In the genomic region with DNA sequence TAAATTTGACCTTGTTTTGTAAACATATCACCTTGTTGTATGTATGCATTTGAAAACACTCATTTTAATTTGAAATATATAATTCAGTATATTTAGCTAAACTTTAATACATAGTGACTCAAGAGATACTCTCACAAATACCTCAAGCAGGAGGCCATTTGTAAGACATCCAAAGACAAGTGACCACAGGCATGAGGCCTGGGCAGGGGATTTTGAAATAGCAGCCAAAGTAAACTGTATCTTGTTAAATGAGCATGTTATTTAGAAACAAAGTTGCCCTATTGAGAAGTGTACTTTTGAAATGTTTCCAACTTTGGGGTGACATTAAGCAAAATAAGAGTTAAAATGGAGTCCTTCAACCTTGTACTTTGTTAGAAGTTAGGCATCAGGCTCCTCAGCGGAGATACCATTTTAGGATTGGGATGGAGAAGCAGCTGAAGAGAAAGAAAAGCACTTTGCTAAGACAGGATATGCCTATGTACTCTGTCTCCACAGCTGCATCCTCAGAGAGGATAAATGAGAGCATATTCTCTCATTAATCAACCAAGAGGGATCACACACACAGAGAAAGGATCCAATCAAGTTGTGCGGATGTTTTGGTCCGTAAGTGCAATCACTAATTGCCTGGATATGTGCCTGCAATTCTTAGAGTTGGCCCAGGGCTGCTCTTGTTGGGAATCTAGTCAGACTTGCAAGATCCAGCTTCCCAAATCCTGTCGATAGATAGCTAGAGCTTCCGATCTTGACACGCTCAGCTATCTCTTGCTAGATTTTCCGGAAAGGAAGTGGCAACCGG, we compare ENCODE assay signal across 1 cellular context.
TF ChIP-seq lines count a peak whose summit lies in the region.

No MANE protein-coding gene starts in this region.

TF ChIP-seq in GM23338, 12 proteins besides CTCF, POLR2A, EP300 and RAD21 (continued from another document):
- TF ChIP-seq, protein P1, sequence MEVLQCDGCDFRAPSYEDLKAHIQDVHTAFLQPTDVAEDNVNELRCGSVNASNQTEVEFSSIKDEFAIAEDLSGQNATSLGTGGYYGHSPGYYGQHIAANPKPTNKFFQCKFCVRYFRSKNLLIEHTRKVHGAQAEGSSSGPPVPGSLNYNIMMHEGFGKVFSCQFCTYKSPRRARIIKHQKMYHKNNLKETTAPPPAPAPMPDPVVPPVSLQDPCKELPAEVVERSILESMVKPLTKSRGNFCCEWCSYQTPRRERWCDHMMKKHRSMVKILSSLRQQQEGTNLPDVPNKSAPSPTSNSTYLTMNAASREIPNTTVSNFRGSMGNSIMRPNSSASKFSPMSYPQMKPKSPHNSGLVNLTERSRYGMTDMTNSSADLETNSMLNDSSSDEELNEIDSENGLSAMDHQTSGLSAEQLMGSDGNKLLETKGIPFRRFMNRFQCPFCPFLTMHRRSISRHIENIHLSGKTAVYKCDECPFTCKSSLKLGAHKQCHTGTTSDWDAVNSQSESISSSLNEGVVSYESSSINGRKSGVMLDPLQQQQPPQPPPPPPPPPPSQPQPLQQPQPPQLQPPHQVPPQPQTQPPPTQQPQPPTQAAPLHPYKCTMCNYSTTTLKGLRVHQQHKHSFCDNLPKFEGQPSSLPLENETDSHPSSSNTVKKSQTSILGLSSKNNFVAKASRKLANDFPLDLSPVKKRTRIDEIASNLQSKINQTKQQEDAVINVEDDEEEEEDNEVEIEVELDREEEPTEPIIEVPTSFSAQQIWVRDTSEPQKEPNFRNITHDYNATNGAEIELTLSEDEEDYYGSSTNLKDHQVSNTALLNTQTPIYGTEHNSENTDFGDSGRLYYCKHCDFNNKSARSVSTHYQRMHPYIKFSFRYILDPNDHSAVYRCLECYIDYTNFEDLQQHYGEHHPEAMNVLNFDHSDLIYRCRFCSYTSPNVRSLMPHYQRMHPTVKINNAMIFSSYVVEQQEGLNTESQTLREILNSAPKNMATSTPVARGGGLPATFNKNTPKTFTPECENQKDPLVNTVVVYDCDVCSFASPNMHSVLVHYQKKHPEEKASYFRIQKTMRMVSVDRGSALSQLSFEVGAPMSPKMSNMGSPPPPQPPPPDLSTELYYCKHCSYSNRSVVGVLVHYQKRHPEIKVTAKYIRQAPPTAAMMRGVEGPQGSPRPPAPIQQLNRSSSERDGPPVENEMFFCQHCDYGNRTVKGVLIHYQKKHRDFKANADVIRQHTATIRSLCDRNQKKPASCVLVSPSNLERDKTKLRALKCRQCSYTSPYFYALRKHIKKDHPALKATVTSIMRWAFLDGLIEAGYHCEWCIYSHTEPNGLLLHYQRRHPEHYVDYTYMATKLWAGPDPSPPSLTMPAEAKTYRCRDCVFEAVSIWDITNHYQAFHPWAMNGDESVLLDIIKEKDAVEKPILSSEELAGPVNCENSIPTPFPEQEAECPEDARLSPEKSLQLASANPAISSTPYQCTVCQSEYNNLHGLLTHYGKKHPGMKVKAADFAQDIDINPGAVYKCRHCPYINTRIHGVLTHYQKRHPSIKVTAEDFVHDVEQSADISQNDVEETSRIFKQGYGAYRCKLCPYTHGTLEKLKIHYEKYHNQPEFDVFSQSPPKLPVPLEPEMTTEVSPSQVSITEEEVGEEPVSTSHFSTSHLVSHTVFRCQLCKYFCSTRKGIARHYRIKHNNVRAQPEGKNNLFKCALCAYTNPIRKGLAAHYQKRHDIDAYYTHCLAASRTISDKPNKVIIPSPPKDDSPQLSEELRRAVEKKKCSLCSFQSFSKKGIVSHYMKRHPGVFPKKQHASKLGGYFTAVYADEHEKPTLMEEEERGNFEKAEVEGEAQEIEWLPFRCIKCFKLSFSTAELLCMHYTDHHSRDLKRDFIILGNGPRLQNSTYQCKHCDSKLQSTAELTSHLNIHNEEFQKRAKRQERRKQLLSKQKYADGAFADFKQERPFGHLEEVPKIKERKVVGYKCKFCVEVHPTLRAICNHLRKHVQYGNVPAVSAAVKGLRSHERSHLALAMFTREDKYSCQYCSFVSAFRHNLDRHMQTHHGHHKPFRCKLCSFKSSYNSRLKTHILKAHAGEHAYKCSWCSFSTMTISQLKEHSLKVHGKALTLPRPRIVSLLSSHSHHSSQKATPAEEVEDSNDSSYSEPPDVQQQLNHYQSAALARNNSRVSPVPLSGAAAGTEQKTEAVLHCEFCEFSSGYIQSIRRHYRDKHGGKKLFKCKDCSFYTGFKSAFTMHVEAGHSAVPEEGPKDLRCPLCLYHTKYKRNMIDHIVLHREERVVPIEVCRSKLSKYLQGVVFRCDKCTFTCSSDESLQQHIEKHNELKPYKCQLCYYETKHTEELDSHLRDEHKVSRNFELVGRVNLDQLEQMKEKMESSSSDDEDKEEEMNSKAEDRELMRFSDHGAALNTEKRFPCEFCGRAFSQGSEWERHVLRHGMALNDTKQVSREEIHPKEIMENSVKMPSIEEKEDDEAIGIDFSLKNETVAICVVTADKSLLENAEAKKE (CRISPR knock-in tag; IDR thresholded peaks at IDR 0.05), result no peak
- no peak for TF ChIP-seq ZNF114 (CRISPR knock-in tag; IDR thresholded peaks at IDR 0.05)
- no peak for TF ChIP-seq POLR2AphosphoS5 (IDR thresholded peaks at IDR 0.05; ENCODE audit: low read depth)
